In the genomic region with DNA sequence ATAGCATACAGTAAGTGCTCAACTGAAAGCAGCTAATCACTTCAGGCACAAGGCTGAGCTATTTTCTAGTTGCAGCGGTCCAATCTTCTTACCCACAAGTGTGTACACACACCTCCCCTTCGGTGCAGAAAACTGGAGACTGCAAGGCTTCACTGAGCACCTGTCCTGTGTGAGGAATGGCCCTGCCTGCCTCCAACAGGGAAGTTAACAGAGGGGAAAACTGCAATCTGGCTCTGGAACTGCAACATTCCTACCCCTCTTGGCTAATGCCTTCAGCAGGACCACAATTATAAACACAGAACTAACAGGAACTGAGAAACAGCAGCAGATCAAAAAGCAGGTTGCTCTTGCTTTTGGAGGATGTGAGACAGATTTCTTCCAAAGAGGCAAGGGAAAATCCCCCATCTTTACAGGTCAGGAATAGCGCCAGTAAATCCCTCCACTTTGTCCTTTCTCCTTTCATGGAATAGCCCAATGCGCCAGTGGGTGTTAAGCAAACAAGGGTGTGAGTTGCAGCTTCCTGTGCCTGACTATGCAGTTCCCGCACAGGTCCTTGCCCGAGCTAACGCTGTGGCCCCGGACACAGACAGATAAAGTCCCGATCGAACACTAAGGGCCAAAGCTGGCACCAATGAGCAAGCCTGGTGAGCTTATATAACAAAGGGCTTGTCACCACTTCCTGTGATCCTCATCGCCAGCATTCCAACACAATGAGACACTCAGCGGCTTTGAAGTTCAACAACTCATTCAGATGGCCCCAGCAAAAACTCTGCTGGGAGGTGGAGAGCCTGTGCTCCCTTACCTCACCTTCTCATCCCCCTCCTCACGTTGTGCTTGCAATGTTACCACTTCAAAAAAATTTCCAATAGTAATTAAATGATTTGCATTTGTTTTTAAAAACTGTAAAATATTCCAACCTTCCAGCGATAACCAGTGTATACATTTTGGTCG, we compare ENCODE assay signal across 1 cellular context.
A peak's percentile ranks its signal among the peaks of the same experiment; 100 is the strongest.
TF ChIP-seq lines count a peak whose summit lies in the region.

No MANE protein-coding gene starts in this region.

TF ChIP-seq in HepG2, 621 proteins besides CTCF, POLR2A, EP300 and RAD21 (continued from another document and continues in another):
- TF ChIP-seq ZBTB25 (CRISPR knock-in tag; IDR thresholded peaks at IDR 0.05) (peak; percentile 60; the same call in 1 of the 2 replicates), ZBTB44 (CRISPR knock-in tag; IDR thresholded peaks at IDR 0.05) (no peak), ZNF749 (CRISPR knock-in tag; IDR thresholded peaks at IDR 0.05; ENCODE audit: borderline replicate concordance) (peak; percentile 66; the same call in 1 of the 2 replicates), KDM1A (CRISPR knock-in tag; IDR thresholded peaks at IDR 0.05) (no peak; the same call in 1 of the 2 replicates), PCBP2 (optimal IDR thresholded peaks at IDR 0.05; ENCODE audit: low read depth, low read length, poor library complexity, severe bottlenecking) (no peak), ATF7 (IDR thresholded peaks at IDR 0.05) (peak; percentile 69), ATF7 (CRISPR knock-in tag; IDR thresholded peaks at IDR 0.05) (peak; percentile 97), ZNF101 (CRISPR knock-in tag; IDR thresholded peaks at IDR 0.05; ENCODE audit: borderline replicate concordance, low read depth) (no peak), ZNF331 (CRISPR knock-in tag; IDR thresholded peaks at IDR 0.05) (peak; percentile 95), ZNF646 (CRISPR knock-in tag; IDR thresholded peaks at IDR 0.05) (peak; percentile 59; the same call in 1 of the 2 replicates), ZC3H4 (CRISPR knock-in tag; IDR thresholded peaks at IDR 0.05; ENCODE audit: borderline replicate concordance) (0 out of 2 replicates have a peak, but pooled peaks have one; percentile 42), CBFB (CRISPR knock-in tag; IDR thresholded peaks at IDR 0.05) (peak; percentile 75), IKZF1 (IDR thresholded peaks at IDR 0.05) (no peak), MAFF (IDR thresholded peaks at IDR 0.05; ENCODE audit: low read depth, low read length) (peak; percentile 64; the same call in 1 of the 2 replicates), RNF2 (conservative IDR thresholded peaks at IDR 0.05; ENCODE audit: low read depth) (no peak), FOXJ3 (CRISPR knock-in tag; IDR thresholded peaks at IDR 0.05; ENCODE audit: borderline replicate concordance) (peak; percentile 78; the same call in 1 of the 2 replicates), FOXK2 (IDR thresholded peaks at IDR 0.05) (no peak), ZC3H13 (CRISPR knock-in tag; IDR thresholded peaks at IDR 0.05) (peak; percentile 42; the same call in 1 of the 2 replicates), ZNF282 (IDR thresholded peaks at IDR 0.05; ENCODE audit: partially characterized antibody) (no peak), ARID5B (CRISPR knock-in tag; IDR thresholded peaks at IDR 0.05) (peak; percentile 95), HDAC2 (CRISPR knock-in tag; IDR thresholded peaks at IDR 0.05) (peak; percentile 95), ZNF326 (CRISPR knock-in tag; IDR thresholded peaks at IDR 0.05; ENCODE audit: borderline replicate concordance) (no peak), HMGXB4 (CRISPR knock-in tag; IDR thresholded peaks at IDR 0.05; ENCODE audit: borderline replicate concordance in 1 of 2, low read depth in 1 of 2) (peak; percentile 51 to 64; a peak in 3 of 4 replicates), TRIM24 (CRISPR knock-in tag; IDR thresholded peaks at IDR 0.05) (peak; percentile 66; the same call in 1 of the 2 replicates)
- TF ChIP-seq, protein P1, sequence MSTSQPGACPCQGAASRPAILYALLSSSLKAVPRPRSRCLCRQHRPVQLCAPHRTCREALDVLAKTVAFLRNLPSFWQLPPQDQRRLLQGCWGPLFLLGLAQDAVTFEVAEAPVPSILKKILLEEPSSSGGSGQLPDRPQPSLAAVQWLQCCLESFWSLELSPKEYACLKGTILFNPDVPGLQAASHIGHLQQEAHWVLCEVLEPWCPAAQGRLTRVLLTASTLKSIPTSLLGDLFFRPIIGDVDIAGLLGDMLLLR (CRISPR knock-in tag; IDR thresholded peaks at IDR 0.05), result no peak
- TF ChIP-seq, protein P2, sequence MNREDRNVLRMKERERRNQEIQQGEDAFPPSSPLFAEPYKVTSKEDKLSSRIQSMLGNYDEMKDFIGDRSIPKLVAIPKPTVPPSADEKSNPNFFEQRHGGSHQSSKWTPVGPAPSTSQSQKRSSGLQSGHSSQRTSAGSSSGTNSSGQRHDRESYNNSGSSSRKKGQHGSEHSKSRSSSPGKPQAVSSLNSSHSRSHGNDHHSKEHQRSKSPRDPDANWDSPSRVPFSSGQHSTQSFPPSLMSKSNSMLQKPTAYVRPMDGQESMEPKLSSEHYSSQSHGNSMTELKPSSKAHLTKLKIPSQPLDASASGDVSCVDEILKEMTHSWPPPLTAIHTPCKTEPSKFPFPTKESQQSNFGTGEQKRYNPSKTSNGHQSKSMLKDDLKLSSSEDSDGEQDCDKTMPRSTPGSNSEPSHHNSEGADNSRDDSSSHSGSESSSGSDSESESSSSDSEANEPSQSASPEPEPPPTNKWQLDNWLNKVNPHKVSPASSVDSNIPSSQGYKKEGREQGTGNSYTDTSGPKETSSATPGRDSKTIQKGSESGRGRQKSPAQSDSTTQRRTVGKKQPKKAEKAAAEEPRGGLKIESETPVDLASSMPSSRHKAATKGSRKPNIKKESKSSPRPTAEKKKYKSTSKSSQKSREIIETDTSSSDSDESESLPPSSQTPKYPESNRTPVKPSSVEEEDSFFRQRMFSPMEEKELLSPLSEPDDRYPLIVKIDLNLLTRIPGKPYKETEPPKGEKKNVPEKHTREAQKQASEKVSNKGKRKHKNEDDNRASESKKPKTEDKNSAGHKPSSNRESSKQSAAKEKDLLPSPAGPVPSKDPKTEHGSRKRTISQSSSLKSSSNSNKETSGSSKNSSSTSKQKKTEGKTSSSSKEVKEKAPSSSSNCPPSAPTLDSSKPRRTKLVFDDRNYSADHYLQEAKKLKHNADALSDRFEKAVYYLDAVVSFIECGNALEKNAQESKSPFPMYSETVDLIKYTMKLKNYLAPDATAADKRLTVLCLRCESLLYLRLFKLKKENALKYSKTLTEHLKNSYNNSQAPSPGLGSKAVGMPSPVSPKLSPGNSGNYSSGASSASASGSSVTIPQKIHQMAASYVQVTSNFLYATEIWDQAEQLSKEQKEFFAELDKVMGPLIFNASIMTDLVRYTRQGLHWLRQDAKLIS (CRISPR knock-in tag; IDR thresholded peaks at IDR 0.05), result peak; percentile 64; the same call in 1 of the 2 replicates
- TF ChIP-seq, protein P3, sequence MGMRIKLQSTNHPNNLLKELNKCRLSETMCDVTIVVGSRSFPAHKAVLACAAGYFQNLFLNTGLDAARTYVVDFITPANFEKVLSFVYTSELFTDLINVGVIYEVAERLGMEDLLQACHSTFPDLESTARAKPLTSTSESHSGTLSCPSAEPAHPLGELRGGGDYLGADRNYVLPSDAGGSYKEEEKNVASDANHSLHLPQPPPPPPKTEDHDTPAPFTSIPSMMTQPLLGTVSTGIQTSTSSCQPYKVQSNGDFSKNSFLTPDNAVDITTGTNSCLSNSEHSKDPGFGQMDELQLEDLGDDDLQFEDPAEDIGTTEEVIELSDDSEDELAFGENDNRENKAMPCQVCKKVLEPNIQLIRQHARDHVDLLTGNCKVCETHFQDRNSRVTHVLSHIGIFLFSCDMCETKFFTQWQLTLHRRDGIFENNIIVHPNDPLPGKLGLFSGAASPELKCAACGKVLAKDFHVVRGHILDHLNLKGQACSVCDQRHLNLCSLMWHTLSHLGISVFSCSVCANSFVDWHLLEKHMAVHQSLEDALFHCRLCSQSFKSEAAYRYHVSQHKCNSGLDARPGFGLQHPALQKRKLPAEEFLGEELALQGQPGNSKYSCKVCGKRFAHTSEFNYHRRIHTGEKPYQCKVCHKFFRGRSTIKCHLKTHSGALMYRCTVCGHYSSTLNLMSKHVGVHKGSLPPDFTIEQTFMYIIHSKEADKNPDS (CRISPR knock-in tag; IDR thresholded peaks at IDR 0.05), result no peak
